ENCODE assay signal across 10 cellular contexts in genomic region chr16:50195276-50195675, GRCh38. TPM values are rescaled to one million over a fixed set of nuclear protein-coding genes. Genes with fewer than 3 reads are reported as not detected.
DNase-seq lines count a peak whose midpoint lies in the region; ATAC-seq and TF ChIP-seq lines count a peak whose summit lies in the region.
"Had no signal": no experiment of that assay in that cellular context is flagged by ENCODE, and none has a peak within 500 bp of the region (broad histone marks: within the 10 kb centered on the region; RNA-seq: fewer than 3 reads in every experiment).

No MANE protein-coding gene starts in this region.

- no peaks in the 10 kb centered on the region for H3F3A ChIP-seq in neural progenitor cell (ENCODE audit: low read depth)

- CTCF ChIA-PET in AG04449 (lab: Yijun Ruan, JAX) (interaction anchor here (0.5 to 3.2 kb wide), 5 partner anchors 13 to 170 kb away, joined by 3 to 22 read pairs (median 5); partner anchors contain the start of gene CNEP1R1), activated B cell treated with CpG ODN at 0.5 μM for 24 hours (lab: Charles Lee) (interaction anchor here (1.2 kb wide), 1 partner anchor 611 kb away, joined by 3 read pairs; no protein-coding TSS in a partner anchor)

- no peak overlapping the region for H2AFZ ChIP-seq in neural progenitor cell (replicated peaks)

- H3K4me1 ChIP-seq in left lung (peaks cover 0 to 39% of the 10 kb centered on the region in 2 donors), neural progenitor cell (no peaks in the 10 kb centered on the region)

- intact Hi-C loops in activated B cell treated with CpG ODN at 0.5 μM for 24 hours (cut with micrococcal nuclease) (loop anchor here (2.0 kb wide), 1 partner anchor 16 kb away; no protein-coding TSS in a partner anchor), left lung (cut with DNase I) (no loop called here)

- peaks cover 4% of the 10 kb centered on the region for H4K20me1 ChIP-seq in neural progenitor cell (ENCODE audit: low read depth)

- no peaks in the 10 kb centered on the region for H3K27me3 Mint-ChIP-seq in activated B cell treated with CpG ODN at 0.5 μM for 24 hours
- peaks cover 3% of the 10 kb centered on the region for H3K27me3 Mint-ChIP-seq in neural progenitor cell (ENCODE audit: insufficient read depth, low read depth)

- H3K79me2 ChIP-seq in neural progenitor cell (ENCODE audit: low read depth): peaks cover 50% of the 10 kb centered on the region

- H3K9me3 ChIP-seq in left lung (no peaks in the 10 kb centered on the region), neural progenitor cell (ENCODE audit: low read depth) (no peaks in the 10 kb centered on the region)
- H3K9me3 ChIP-seq: pancreas had no signal

- H3K9me3 Mint-ChIP-seq in activated B cell treated with CpG ODN at 0.5 μM for 24 hours: no peaks in the 10 kb centered on the region
- peaks cover 19% of the 10 kb centered on the region for H3K9me3 Mint-ChIP-seq in neural progenitor cell

- H3K27ac ChIP-seq in left lung (peak overlapping the region; percentile 16 to 56), neural progenitor cell (no peak overlapping the region)
- H3K27ac ChIP-seq: pancreas had no signal

- H3K36me3 Mint-ChIP-seq in activated B cell treated with CpG ODN at 0.5 μM for 24 hours (ENCODE audit: low read depth) (peaks cover 3% of the 10 kb centered on the region), neural progenitor cell (peaks cover 16% of the 10 kb centered on the region)

- no peaks in the 10 kb centered on the region for H3K36me3 ChIP-seq in left lung
- H3K36me3 ChIP-seq in neural progenitor cell: no peaks in the 10 kb centered on the region
- H3K36me3 ChIP-seq: pancreas had no signal

- POLR2A ChIA-PET in AG04449 (lab: Yijun Ruan, JAX) (interaction anchor here (1.5 kb wide), 1 partner anchor 10 kb away, joined by 4 read pairs; no protein-coding TSS in a partner anchor), activated B cell treated with CpG ODN at 0.5 μM for 24 hours (lab: Charles Lee) (interaction anchor here (1.0 to 1.3 kb wide), 2 partner anchors 34 to 79 kb away, joined by 3 to 4 read pairs; no protein-coding TSS in a partner anchor)

- TF ChIP-seq CTCF in AG04449 (IDR thresholded peaks at IDR 0.05; ENCODE audit: insufficient read depth, low read length, missing control alignments) (no peak), activated B cell treated with CpG ODN at 0.5 μM for 24 hours (IDR thresholded peaks at IDR 0.05) (no peak), left lung (IDR thresholded peaks at IDR 0.05) (no peak), neural progenitor cell (IDR thresholded peaks at IDR 0.05) (no peak)

- ATAC-seq in activated B cell treated with CpG ODN at 0.5 μM for 24 hours (ENCODE audit: low read depth) (no peak), left lung (no peak)

- H3K4me3 ChIP-seq in AG04449 (ENCODE audit: low read depth, low read length) (peak overlapping the region; percentile 23; the same call in 1 of the 2 replicates), left lung (no peak overlapping the region), neural progenitor cell (no peak overlapping the region)
- H3K4me3 ChIP-seq: pancreas had no signal

- DNase-seq in AG04449 (ENCODE audit: low read depth, low spot score) (no peak), ELR (ENCODE audit: low read depth) (peak; percentile 78), activated B cell treated with CpG ODN at 0.5 μM for 24 hours (no peak), left lung (no peak), cerebellar nuclear complex (lab: John Stamatoyannopoulos, UW) (no peak), SIG-M5 treated with dmso at 0.1 percent for 504 hours (lab: John Stamatoyannopoulos, UW; ENCODE audit: unreplicated experiment) (no peak), neural progenitor cell (ENCODE audit: low spot score) (no peak), SKM-1 (lab: John Stamatoyannopoulos, UW; ENCODE audit: unreplicated experiment) (no peak)
- DNase-seq: NCI-H146, pancreas had no signal

- no peak overlapping the region for H3K9ac ChIP-seq in neural progenitor cell

- peaks cover 66% of the 10 kb centered on the region for H3K4me1 Mint-ChIP-seq in activated B cell treated with CpG ODN at 0.5 μM for 24 hours
- H3K4me1 Mint-ChIP-seq in neural progenitor cell: peaks cover 11% of the 10 kb centered on the region

- no peaks in the 10 kb centered on the region for H3K27me3 ChIP-seq in left lung
- H3K27me3 ChIP-seq in neural progenitor cell: no peaks in the 10 kb centered on the region
- H3K27me3 ChIP-seq: pancreas had no signal

- H3K4me2 ChIP-seq in neural progenitor cell: no peak overlapping the region

- no peak overlapping the region for H3K27ac Mint-ChIP-seq in activated B cell treated with CpG ODN at 0.5 μM for 24 hours
- no peak overlapping the region for H3K27ac Mint-ChIP-seq in neural progenitor cell

- H3K4me3 Mint-ChIP-seq in activated B cell treated with CpG ODN at 0.5 μM for 24 hours (peak overlapping the region; percentile 11), neural progenitor cell (no peak overlapping the region)

RNA-seq across cellular contexts. Expression of gene TENT4B, which starts 42.2 kb away (rescaled TPM):
- total RNA-seq in activated B cell treated with CpG ODN at 0.5 μM for 24 hours (13.0 and 13.2 TPM in 2 replicates), left lung (10 to 100 TPM; 14.8 to 14.9 TPM), neural progenitor cell (ENCODE audit: low replicate concordance) (10.4 and 15.2 TPM in 2 replicates)
